Comparison of ENCODE assay signal across 15 cellular contexts in genomic region chr3:66487475-66487874, GRCh38. TPM values are rescaled to one million over a fixed set of nuclear protein-coding genes. Genes with fewer than 3 reads are reported as not detected.
DNase-seq lines count a peak whose midpoint lies in the region; ATAC-seq, FAIRE-seq and TF ChIP-seq lines count a peak whose summit lies in the region.
"Had no signal": no experiment of that assay in that cellular context is flagged by ENCODE, and none has a peak within 500 bp of the region (broad histone marks: within the 10 kb centered on the region; RNA-seq: fewer than 3 reads in every experiment).

No MANE protein-coding gene starts in this region.

- no peak for TF ChIP-seq CTCF in HepG2 (CRISPR knock-in tag; IDR thresholded peaks at IDR 0.05)
- TF ChIP-seq CTCF in right lobe of liver (IDR thresholded peaks at IDR 0.05) = no peak
- TF ChIP-seq CTCF in chondrocyte (IDR thresholded peaks at IDR 0.05) = no peak
- TF ChIP-seq CTCF in upper lobe of right lung (IDR thresholded peaks at IDR 0.05) = no peak

- in situ Hi-C loops in HepG2 (cut with HindIII; ENCODE audit: extremely low pct_ligation_motif_present, low pct_unique_long_range_greater_than_20kb) (no loop called here), ACHN (cut with HindIII; ENCODE audit: low pct_ligation_motif_present, low pct_unique_long_range_greater_than_20kb, low sequenced_read_pairs) (no loop called here)

- H3K36me3 ChIP-seq in HepG2 (replicated peaks in 1 of 2; ENCODE audit: control insufficient read depth in 1 of 2, insufficient read depth in 2 of 2, low read length in 2 of 2) (no peaks in the 10 kb centered on the region), right lobe of liver (no peaks in the 10 kb centered on the region), muscle layer of duodenum (ENCODE audit: control insufficient read depth in 1 of 2, insufficient read depth in 2 of 2, low read length in 2 of 2) (no peaks in the 10 kb centered on the region), upper lobe of right lung (no peaks in the 10 kb centered on the region)
- H3K36me3 ChIP-seq: SJSA1 had no signal

- no peaks in the 10 kb centered on the region for H3K36me3 Mint-ChIP-seq in chondrocyte (ENCODE audit: low read depth)
- H3K36me3 Mint-ChIP-seq: CD8-positive, alpha-beta T cell had no signal

- H2AFZ ChIP-seq in HepG2 (ENCODE audit: low read length) = no peak overlapping the region

- no peak overlapping the region for H3K9ac ChIP-seq in HepG2 (ENCODE audit: insufficient read depth, low read depth, low read length)

- H3K27ac Mint-ChIP-seq in chondrocyte (ENCODE audit: unreplicated experiment) = peak overlapping the region; percentile 96
- H3K27ac Mint-ChIP-seq: activated B cell treated with CpG ODN at 0.5 μM for 24 hours; CD8-positive, alpha-beta T cell had no signal

- TF ChIP-seq RAD21 in HepG2 (CRISPR knock-in tag; IDR thresholded peaks at IDR 0.05) = no peak

- H3K27ac ChIP-seq in HepG2 (ENCODE audit: extremely low read length, insufficient read depth, low read length) (peak overlapping the region; percentile 11), right lobe of liver (no peak overlapping the region), muscle layer of duodenum (ENCODE audit: low read length) (peak overlapping the region; percentile 95), upper lobe of right lung (no peak overlapping the region)
- H3K27ac ChIP-seq: SJSA1 had no signal

- DNase-seq in HepG2 (ENCODE audit: low spot score) = no peak
- no peak for DNase-seq in right lobe of liver
- no peak for DNase-seq in chondrocyte (ENCODE audit: low spot score)
- DNase-seq in upper lobe of right lung = no peak
- no peak for DNase-seq in ACHN
- no peak for DNase-seq in NCI-H1092 (lab: John Stamatoyannopoulos, UW)
- DNase-seq in GM19239 (ENCODE audit: insufficient read length, low spot score) = no peak
- DNase-seq: activated B cell treated with CpG ODN at 0.5 μM for 24 hours; activated gamma-delta T cell; CD8-positive, alpha-beta T cell; MV-4-11; NCI-H774; stimulated activated CD4-positive, alpha-beta T cell treated with anti-CD3 and anti-CD28 coated beads, Interleukin-4, amount 100 ng/mL, for 24 hours had no signal

- H3K4me3 ChIP-seq in HepG2 (replicated peaks in 1 of 3; ENCODE audit: insufficient read depth in 1 of 3, low read depth in 2 of 3, low read length in 3 of 3) (no peak overlapping the region), right lobe of liver (no peak overlapping the region), muscle layer of duodenum (ENCODE audit: low read depth in 1 of 2, low read length in 2 of 2) (peak overlapping the region in 1 of 2 donors; percentile 5), upper lobe of right lung (no peak overlapping the region)
- H3K4me3 ChIP-seq: SJSA1 had no signal

- peaks cover 98% of the 10 kb centered on the region for H3K79me2 ChIP-seq in HepG2 (ENCODE audit: insufficient read depth, low read length)

- FAIRE-seq in HepG2 (lab: Jason Lieb, UNC) (no peak), GM19239 (lab: Jason Lieb, UNC) (no peak)

- H3K4me3 Mint-ChIP-seq in chondrocyte (ENCODE audit: unreplicated experiment) = peak overlapping the region; percentile 43
- H3K4me3 Mint-ChIP-seq: activated B cell treated with CpG ODN at 0.5 μM for 24 hours; CD8-positive, alpha-beta T cell had no signal

- WGBS in HepG2 (ENCODE audit: low lambda C conversion rate) = 84% methylated on average over 5 of the region's 5 CpGs
- 67% methylated on average over 5 of the region's 5 CpGs for WGBS in right lobe of liver (ENCODE audit: insufficient coverage, low coverage, low lambda C conversion rate, missing lambda C conversion rate)

- H3K9me3 ChIP-seq in HepG2 (ENCODE audit: low read length) (no peaks in the 10 kb centered on the region), right lobe of liver (no peaks in the 10 kb centered on the region), muscle layer of duodenum (ENCODE audit: control insufficient read depth in 1 of 2, low read length in 2 of 2) (no peaks in the 10 kb centered on the region), upper lobe of right lung (no peaks in the 10 kb centered on the region)
- H3K9me3 ChIP-seq: SJSA1 had no signal

- H3K4me1 ChIP-seq in HepG2 (ENCODE audit: insufficient read depth, low read length) (peaks cover 91% of the 10 kb centered on the region), right lobe of liver (peaks cover 0 to 38% (median 11%) of the 10 kb centered on the region in 4 donors), muscle layer of duodenum (ENCODE audit: control insufficient read depth in 1 of 2, insufficient read depth in 2 of 2, low read length in 2 of 2) (peaks cover 46 to 54% of the 10 kb centered on the region in 2 donors), upper lobe of right lung (peaks cover 82% of the 10 kb centered on the region)

- CTCF ChIA-PET in HepG2 (lab: Yijun Ruan, JAX; ENCODE audit: low intra/inter-chr PET ratio, low total read pairs) = no interaction called here

- BruUV-seq in HepG2 (replicated peaks; lab: Mats Ljungman, UMichigan) = no TSS peak

- no peaks in the 10 kb centered on the region for H3K27me3 Mint-ChIP-seq in chondrocyte (ENCODE audit: low read depth)

- ATAC-seq in HepG2 = no peak
- ATAC-seq in right lobe of liver = no peak
- ATAC-seq in upper lobe of right lung = no peak
- ATAC-seq: CD8-positive, alpha-beta T cell had no signal

- POLR2A ChIA-PET in HepG2 (lab: Yijun Ruan, JAX) = interaction anchor here (1.4 kb wide), 1 partner anchor 25 kb away, joined by 3 read pairs; no protein-coding TSS in a partner anchor

- intact Hi-C loops in HepG2 (cut with micrococcal nuclease; ENCODE audit: unreplicated experiment) = no loop called here
- intact Hi-C loops in right lobe of liver (cut with DNase I) = no loop called here
- intact Hi-C loops in upper lobe of right lung (cut with DNase I) = no loop called here

- H4K20me1 ChIP-seq in HepG2 (ENCODE audit: insufficient read depth, low read length) = no peaks in the 10 kb centered on the region

- no peaks in the 10 kb centered on the region for H3K9me3 Mint-ChIP-seq in chondrocyte (ENCODE audit: low read depth)
- H3K9me3 Mint-ChIP-seq: activated B cell treated with CpG ODN at 0.5 μM for 24 hours; CD8-positive, alpha-beta T cell had no signal

- H3K4me2 ChIP-seq in HepG2 (ENCODE audit: low read depth, low read length) = no peak overlapping the region

- H3K4me1 Mint-ChIP-seq in chondrocyte (ENCODE audit: low read depth) = peaks cover 93% of the 10 kb centered on the region

- TF ChIP-seq EP300 in HepG2 (IDR thresholded peaks at IDR 0.05; ENCODE audit: low read depth in 2 of 2, low read length in 2 of 2) (no peak), HepG2 (CRISPR knock-in tag; IDR thresholded peaks at IDR 0.05; ENCODE audit: borderline replicate concordance) (no peak)

- H3K27me3 ChIP-seq in HepG2 (ENCODE audit: control insufficient read depth in 1 of 2, insufficient read depth in 2 of 2, low read length in 2 of 2) (no peaks in the 10 kb centered on the region), right lobe of liver (no peaks in the 10 kb centered on the region), muscle layer of duodenum (ENCODE audit: low read depth, low read length) (no peaks in the 10 kb centered on the region), upper lobe of right lung (no peaks in the 10 kb centered on the region)
- H3K27me3 ChIP-seq: SJSA1 had no signal

- TF ChIP-seq POLR2A in HepG2 (IDR thresholded peaks at IDR 0.05; ENCODE audit: insufficient read depth in 1 of 2, low read depth in 2 of 2, low read length in 2 of 2) (no peak), right lobe of liver (IDR thresholded peaks at IDR 0.05) (no peak)

TF ChIP-seq in HepG2, 621 proteins besides CTCF, POLR2A, EP300 and RAD21 (continues in another document):
- TF ChIP-seq AGO1 (IDR thresholded peaks at IDR 0.05; ENCODE audit: low read depth, low read length, poor library complexity, severe bottlenecking) (no peak), MAFK (conservative IDR thresholded peaks at IDR 0.05 in 1 of 2, IDR thresholded peaks at IDR 0.05 in 1 of 2; ENCODE audit: low read length in 2 of 2) (no peak), ZNF512 (CRISPR knock-in tag; IDR thresholded peaks at IDR 0.05) (no peak)

RNA-seq across cellular contexts. Expression of gene LRIG1, which starts 13.3 kb away (rescaled TPM):
- total RNA-seq in HepG2 (2016; rRNA removed; fragmentation: Illumina TruSeq; extraction: Trizol) = 16.3 and 24.8 TPM in 2 replicates
- 24.3 and 29.3 TPM in 2 replicates for total RNA-seq in HepG2 (2016; cell fraction: cytosol; rRNA removed; fragmentation: Illumina TruSeq; extraction: Trizol; ENCODE audit: low read depth)
- 14.1 and 27.5 TPM in 2 replicates for total RNA-seq in HepG2 (2016; cell fraction: insoluble cytoplasmic fraction; rRNA removed; fragmentation: Illumina TruSeq; extraction: Trizol)
- 13.9 and 14.8 TPM in 2 replicates for total RNA-seq in HepG2 (2016; cell fraction: membrane; rRNA removed; fragmentation: Illumina TruSeq; extraction: Trizol)
- total RNA-seq in HepG2 (2016; cell fraction: nucleus; rRNA removed; fragmentation: Illumina TruSeq; extraction: Trizol) = 30.1 and 36.3 TPM in 2 replicates
- 17.8 and 23.5 TPM in 2 replicates for polyA plus RNA-seq in HepG2 (2011; rRNA removed)
- 15.1 TPM in 2 replicates for polyA plus RNA-seq in HepG2 (2011; cell fraction: cytosol; rRNA removed)
- 38.4 and 48.0 TPM in 2 replicates for polyA plus RNA-seq in HepG2 (2011; cell fraction: nucleus; rRNA removed)
- polyA plus RNA-seq in HepG2 (2012) = 18.0 and 20.2 TPM in 2 replicates
- polyA plus RNA-seq in HepG2 (2016; cell fraction: cytosol; fragmentation: Illumina TruSeq; extraction: Trizol; ENCODE audit: low read depth) = 0.89 and 1.1 TPM in 2 replicates
- 10.0 and 13.0 TPM in 2 replicates for polyA plus RNA-seq in HepG2 (2016; cell fraction: insoluble cytoplasmic fraction; fragmentation: Illumina TruSeq; extraction: Trizol; ENCODE audit: low read depth)
- polyA plus RNA-seq in HepG2 (2016; cell fraction: membrane; fragmentation: Illumina TruSeq; extraction: Trizol; ENCODE audit: low read depth) = 3.6 and 4.4 TPM in 2 replicates
- polyA plus RNA-seq in HepG2 (2016; cell fraction: nucleus; fragmentation: Illumina TruSeq; extraction: Trizol; ENCODE audit: insufficient read depth, low read depth) = 39.1 and 41.4 TPM in 2 replicates
- 0.94 and 60.0 TPM in 2 replicates for polyA minus RNA-seq in HepG2 (2011; rRNA and poly(A)+ RNA removed; ENCODE audit: low replicate concordance)
- 12.2 and 17.4 TPM in 2 replicates for polyA minus RNA-seq in HepG2 (2011; cell fraction: cytosol; rRNA and poly(A)+ RNA removed)
- polyA minus RNA-seq in HepG2 (2011; cell fraction: nucleus; rRNA and poly(A)+ RNA removed) = 26.6 and 27.2 TPM in 2 replicates
- total RNA-seq in right lobe of liver = 10 to 100 TPM; 15.8 to 23.2 (median 17.8) TPM
- total RNA-seq in chondrocyte = 66.8 to 111 TPM (median 108 TPM) in 3 replicates
- total RNA-seq in upper lobe of right lung = 56.2 TPM

Comparison
In these comparisons a context has a peak if more than half of its experiments do, and no peak if none do; other contexts are left out.
1. H3K27ac ChIP-seq: peak in HepG2 (single experiment) and muscle layer of duodenum (single experiment); none in right lobe of liver (0 of 3) and upper lobe of right lung (single experiment).